Comparison of ENCODE assay signal across 14 cellular contexts in the genomic region with DNA sequence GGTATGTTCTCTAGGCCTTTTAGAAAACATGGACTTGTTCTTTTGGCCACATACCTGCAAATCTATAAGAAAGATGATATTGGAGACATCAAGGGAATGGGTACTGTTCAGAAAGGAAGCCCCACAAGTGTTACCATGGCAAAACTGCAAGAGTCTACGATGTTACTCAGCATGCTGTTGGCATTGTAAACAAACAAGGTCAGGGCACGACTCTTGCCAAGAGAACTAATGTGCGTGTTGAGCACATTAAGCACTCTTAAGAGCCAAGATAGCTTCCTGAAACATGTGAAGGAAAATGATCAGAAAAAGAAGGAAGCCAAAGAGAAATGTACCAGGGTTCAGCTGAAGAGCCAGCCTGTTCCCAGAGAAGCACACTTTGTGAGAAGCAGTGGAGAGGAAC.
"Had no signal": no experiment of that assay in that cellular context is flagged by ENCODE, and none has a peak within 500 bp of the region (broad histone marks: within the 10 kb centered on the region; RNA-seq: fewer than 3 reads in every experiment).

No MANE protein-coding gene starts in this region.

- DNase-seq: activated CD4-positive, alpha-beta memory T cell treated with anti-CD3 and anti-CD28 coated beads, Interleukin-2, amount 10 ng/mL, durations not matched to agents 7 days and 5 days; activated CD4-positive, alpha-beta T cell treated with anti-CD3 and anti-CD28 coated beads for 4 hours; activated effector memory CD4-positive, alpha-beta T cell treated with anti-CD3 and anti-CD28 coated beads, Interleukin-2, amount 50 U/mL, for 16 hours; activated T-cell treated with anti-CD3 and anti-CD28 coated beads, Interleukin-2, amount 50 U/mL, for 4 hours; adrenal gland; central memory CD4-positive, alpha-beta T cell; colonic mucosa; foreskin keratinocyte; left colon; naive B cell; ovary; spleen; stimulated activated CD4-positive, alpha-beta T cell treated with anti-CD3 and anti-CD28 coated beads, Interleukin-1b, Interleukin-23, amount 100 ng/mL, for 48 hours; T-helper 17 cell had no signal
